27 cellular contexts compared by ENCODE assay signal in the genomic region with DNA sequence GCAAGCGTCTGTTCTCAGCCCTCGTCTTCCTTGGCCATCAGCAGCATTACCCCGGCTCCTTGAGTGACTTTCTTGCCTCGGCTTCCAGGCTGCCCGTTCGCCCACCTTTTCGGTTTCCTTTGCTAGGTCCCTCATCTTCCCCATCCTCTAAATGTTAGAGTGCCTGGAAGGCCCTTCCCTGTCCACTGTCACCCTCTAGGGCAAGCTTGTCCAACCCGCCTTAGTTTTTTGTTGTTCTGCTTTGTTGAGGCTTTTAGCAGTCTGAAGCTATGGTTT.
DNase-seq lines count a peak whose midpoint lies in the region; ATAC-seq and TF ChIP-seq lines count a peak whose summit lies in the region.
"Had no signal": no experiment of that assay in that cellular context is flagged by ENCODE, and none has a peak within 500 bp of the region (broad histone marks: within the 10 kb centered on the region; RNA-seq: fewer than 3 reads in every experiment).

No MANE protein-coding gene starts in this region.

- no peaks in the 10 kb centered on the region for H3K27me3 Mint-ChIP-seq in activated naive CD4-positive, alpha-beta T cell treated with anti-CD3 and anti-CD28 coated beads, Interleukin-2, amount 10 ng/mL, durations not matched to agents 7 days and 5 days
- no peaks in the 10 kb centered on the region for H3K27me3 Mint-ChIP-seq in activated T-helper 17 cell treated with anti-CD3 and anti-CD28 coated beads, Interleukin-2, amount 50 U/mL, for 72 hours
- H3K27me3 Mint-ChIP-seq: activated CD4-positive, alpha-beta T cell treated with anti-CD3 and anti-CD28 coated beads, Interleukin-2, amount 10 ng/mL, durations not matched to agents 7 days and 5 days; activated CD8-positive, alpha-beta memory T cell treated with anti-CD3 and anti-CD28 coated beads, Interleukin-2, amount 10 ng/mL, durations not matched to agents 7 days and 5 days; activated naive CD8-positive, alpha-beta T cell treated with anti-CD3 and anti-CD28 coated beads for 36 hours; type B pancreatic cell had no signal

- CTCF ChIA-PET in activated naive CD4-positive, alpha-beta T cell treated with anti-CD3 and anti-CD28 coated beads, Interleukin-2, amount 10 ng/mL, durations not matched to agents 7 days and 5 days (lab: Charles Lee) = interaction anchor here (1.0 to 4.1 kb wide), 3 partner anchors 15 to 98 kb away, joined by 4 to 25 read pairs (median 14); no protein-coding TSS in a partner anchor

- peak overlapping the region; percentile 19 for H2AK5ac ChIP-seq in mesenchymal stem cell (ENCODE audit: low read length, severe bottlenecking)

- H2BK5ac ChIP-seq in mesenchymal stem cell (ENCODE audit: low read depth, low read length, poor library complexity, severe bottlenecking) = no peak overlapping the region

- H3K18ac ChIP-seq in mesenchymal stem cell (ENCODE audit: low read depth in 1 of 2, low read length in 2 of 2) = no peak overlapping the region

- peaks cover 14% of the 10 kb centered on the region for H3K36me3 Mint-ChIP-seq in activated naive CD4-positive, alpha-beta T cell treated with anti-CD3 and anti-CD28 coated beads, Interleukin-2, amount 10 ng/mL, durations not matched to agents 7 days and 5 days
- H3K36me3 Mint-ChIP-seq in activated T-helper 17 cell treated with anti-CD3 and anti-CD28 coated beads, Interleukin-2, amount 50 U/mL, for 72 hours (ENCODE audit: low read depth) = peaks cover 50% of the 10 kb centered on the region
- H3K36me3 Mint-ChIP-seq in stimulated activated effector memory CD8-positive, alpha-beta T cell treated with anti-CD3 and anti-CD28 coated beads, Interleukin-12 subunit alpha, Interleukin-12 subunit beta, amount 100 ng/mL, for 72 hours = peaks cover 23% of the 10 kb centered on the region
- H3K36me3 Mint-ChIP-seq: activated naive CD8-positive, alpha-beta T cell treated with anti-CD3 and anti-CD28 coated beads for 36 hours; natural killer cell had no signal

- H3K4me1 Mint-ChIP-seq in activated naive CD4-positive, alpha-beta T cell treated with anti-CD3 and anti-CD28 coated beads, Interleukin-2, amount 10 ng/mL, durations not matched to agents 7 days and 5 days = peaks cover 13% of the 10 kb centered on the region
- peaks cover 11% of the 10 kb centered on the region for H3K4me1 Mint-ChIP-seq in activated T-helper 17 cell treated with anti-CD3 and anti-CD28 coated beads, Interleukin-2, amount 50 U/mL, for 72 hours
- H3K4me1 Mint-ChIP-seq in stimulated activated effector memory CD8-positive, alpha-beta T cell treated with anti-CD3 and anti-CD28 coated beads, Interleukin-12 subunit alpha, Interleukin-12 subunit beta, amount 100 ng/mL, for 72 hours = peaks cover 25% of the 10 kb centered on the region

- no peak overlapping the region for H3K9ac ChIP-seq in mesenchymal stem cell (ENCODE audit: low read length)

- no peak overlapping the region for H3K27ac ChIP-seq in mesenchymal stem cell (ENCODE audit: low read length, poor library complexity, severe bottlenecking)
- H3K27ac ChIP-seq: ascending aorta, left ventricle myocardium inferior, pancreas, right atrium auricular region, SK-N-MC had no signal

- H4K91ac ChIP-seq in mesenchymal stem cell (ENCODE audit: low read length) = no peak overlapping the region

- no peak overlapping the region for H3K4ac ChIP-seq in mesenchymal stem cell (ENCODE audit: low read depth in 1 of 2, low read length in 2 of 2)

- H3K23ac ChIP-seq in mesenchymal stem cell (ENCODE audit: low read length in 2 of 2) = no peak overlapping the region

- no peak overlapping the region for H2BK120ac ChIP-seq in mesenchymal stem cell (ENCODE audit: low read depth, low read length)

- H3K4me3 Mint-ChIP-seq in activated naive CD4-positive, alpha-beta T cell treated with anti-CD3 and anti-CD28 coated beads, Interleukin-2, amount 10 ng/mL, durations not matched to agents 7 days and 5 days = no peak overlapping the region
- no peak overlapping the region for H3K4me3 Mint-ChIP-seq in activated T-helper 17 cell treated with anti-CD3 and anti-CD28 coated beads, Interleukin-2, amount 50 U/mL, for 72 hours
- no peak overlapping the region for H3K4me3 Mint-ChIP-seq in stimulated activated effector memory CD8-positive, alpha-beta T cell treated with anti-CD3 and anti-CD28 coated beads, Interleukin-12 subunit alpha, Interleukin-12 subunit beta, amount 100 ng/mL, for 72 hours
- H3K4me3 Mint-ChIP-seq: activated CD4-positive, alpha-beta T cell treated with anti-CD3 and anti-CD28 coated beads, Interleukin-2, amount 10 ng/mL, durations not matched to agents 7 days and 5 days; activated CD8-positive, alpha-beta memory T cell treated with anti-CD3 and anti-CD28 coated beads, Interleukin-2, amount 10 ng/mL, durations not matched to agents 7 days and 5 days; activated naive CD8-positive, alpha-beta T cell treated with anti-CD3 and anti-CD28 coated beads for 36 hours; activated T-helper 1 cell treated with anti-CD3 and anti-CD28 coated beads, Interleukin-12 subunit alpha, Interleukin-12 subunit beta, Interleukin-2, Interleukin-4 antibody, amounts not matched to agents 30 ng/mL and 10 ng/mL and 1 ng/mL, durations not matched to agents 14 hours and 24 hours and 36 hours; mesothelial cell of epicardium; natural killer cell; type B pancreatic cell had no signal

- H4K8ac ChIP-seq in mesenchymal stem cell (ENCODE audit: low read length) = no peak overlapping the region

- H3K4me2 ChIP-seq in mesenchymal stem cell (ENCODE audit: low read length, poor library complexity, severe bottlenecking) = no peak overlapping the region

- H3K4me3 ChIP-seq in mesenchymal stem cell (ENCODE audit: insufficient read depth in 1 of 2, low read depth in 1 of 2, low read length in 2 of 2) (no peak overlapping the region), mucosa of descending colon (no peak overlapping the region)
- H3K4me3 ChIP-seq: ascending aorta, left ventricle myocardium inferior, pancreas, right atrium auricular region, SK-N-MC had no signal

- H2BK15ac ChIP-seq in mesenchymal stem cell (ENCODE audit: low read depth, poor library complexity, severe bottlenecking) = no peak overlapping the region

- no peak for TF ChIP-seq CTCF in mucosa of descending colon (IDR thresholded peaks at IDR 0.05)

- H3K79me1 ChIP-seq in mesenchymal stem cell (replicated peaks; ENCODE audit: low read length, poor library complexity, severe bottlenecking) = peaks cover 34% of the 10 kb centered on the region

- H3K9me3 ChIP-seq in mesenchymal stem cell (ENCODE audit: control insufficient read depth, low read length) (no peaks in the 10 kb centered on the region), mucosa of descending colon (no peaks in the 10 kb centered on the region)
- H3K9me3 ChIP-seq: ascending aorta, left ventricle myocardium inferior, pancreas, right atrium auricular region had no signal

- H2BK12ac ChIP-seq in mesenchymal stem cell (ENCODE audit: low read length in 2 of 2) = no peak overlapping the region

- H3K27ac Mint-ChIP-seq in activated naive CD4-positive, alpha-beta T cell treated with anti-CD3 and anti-CD28 coated beads, Interleukin-2, amount 10 ng/mL, durations not matched to agents 7 days and 5 days = peak overlapping the region; percentile 9
- peak overlapping the region; percentile 15 for H3K27ac Mint-ChIP-seq in activated T-helper 17 cell treated with anti-CD3 and anti-CD28 coated beads, Interleukin-2, amount 50 U/mL, for 72 hours
- peak overlapping the region; percentile 66 for H3K27ac Mint-ChIP-seq in stimulated activated effector memory CD8-positive, alpha-beta T cell treated with anti-CD3 and anti-CD28 coated beads, Interleukin-12 subunit alpha, Interleukin-12 subunit beta, amount 100 ng/mL, for 72 hours
- H3K27ac Mint-ChIP-seq: activated CD4-positive, alpha-beta T cell treated with anti-CD3 and anti-CD28 coated beads, Interleukin-2, amount 10 ng/mL, durations not matched to agents 7 days and 5 days; activated CD8-positive, alpha-beta memory T cell treated with anti-CD3 and anti-CD28 coated beads, Interleukin-2, amount 10 ng/mL, durations not matched to agents 7 days and 5 days; activated naive CD8-positive, alpha-beta T cell treated with anti-CD3 and anti-CD28 coated beads for 36 hours; mesothelial cell of epicardium; natural killer cell; type B pancreatic cell had no signal

- H3K27me3 ChIP-seq in mesenchymal stem cell (ENCODE audit: control insufficient read depth in 1 of 2, insufficient read depth in 1 of 2, low read length in 2 of 2) = no peaks in the 10 kb centered on the region
- H3K27me3 ChIP-seq: ascending aorta, pancreas, right atrium auricular region had no signal

- no peak for DNase-seq in activated naive CD4-positive, alpha-beta T cell treated with anti-CD3 and anti-CD28 coated beads, Interleukin-2, amount 10 ng/mL, durations not matched to agents 7 days and 5 days
- no peak for DNase-seq in activated naive CD4-positive, alpha-beta T cell (lab: John Stamatoyannopoulos, UW)
- DNase-seq in mesenchymal stem cell = no peak
- no peak for DNase-seq in stimulated activated effector memory CD8-positive, alpha-beta T cell treated with anti-CD3 and anti-CD28 coated beads, Interleukin-12 subunit alpha, Interleukin-12 subunit beta, amount 100 ng/mL, for 72 hours (ENCODE audit: low spot score in 2 of 2)
- no peak for DNase-seq in GF-D8 (lab: John Stamatoyannopoulos, UW)
- DNase-seq in mucosa of descending colon = no peak
- DNase-seq: activated CD4-positive, alpha-beta T cell treated with anti-CD3 and anti-CD28 coated beads, Interleukin-2, amount 10 ng/mL, durations not matched to agents 7 days and 5 days; activated CD8-positive, alpha-beta memory T cell treated with anti-CD3 and anti-CD28 coated beads, Interleukin-2, amount 10 ng/mL, durations not matched to agents 7 days and 5 days; activated naive CD8-positive, alpha-beta T cell treated with anti-CD3 and anti-CD28 coated beads for 36 hours; AML-193; dermis blood vessel endothelial cell; DMS79; natural killer cell; NCI-H1105 treated with DMSO at 0.1 percent for 48 hours; NCI-H1930; NCI-H524; pancreas; stimulated activated CD4-positive, alpha-beta T cell treated with anti-CD3 and anti-CD28 coated beads, Interleukin-2, amount 100 ng/mL, for 24 hours had no signal

- peaks cover 1% of the 10 kb centered on the region for H3K4me1 ChIP-seq in mesenchymal stem cell (ENCODE audit: control insufficient read depth, insufficient read depth, low read depth, low read length)
- peaks cover 12% of the 10 kb centered on the region for H3K4me1 ChIP-seq in mucosa of descending colon (ENCODE audit: low read depth)
- H3K4me1 ChIP-seq: ascending aorta had no signal

- no peak overlapping the region for H2AFZ ChIP-seq in mesenchymal stem cell (ENCODE audit: low read depth, low read length)

- no peaks in the 10 kb centered on the region for H3K9me3 Mint-ChIP-seq in activated naive CD4-positive, alpha-beta T cell treated with anti-CD3 and anti-CD28 coated beads, Interleukin-2, amount 10 ng/mL, durations not matched to agents 7 days and 5 days
- no peaks in the 10 kb centered on the region for H3K9me3 Mint-ChIP-seq in activated T-helper 17 cell treated with anti-CD3 and anti-CD28 coated beads, Interleukin-2, amount 50 U/mL, for 72 hours
- H3K9me3 Mint-ChIP-seq in stimulated activated effector memory CD8-positive, alpha-beta T cell treated with anti-CD3 and anti-CD28 coated beads, Interleukin-12 subunit alpha, Interleukin-12 subunit beta, amount 100 ng/mL, for 72 hours = no peaks in the 10 kb centered on the region
- H3K9me3 Mint-ChIP-seq: activated CD4-positive, alpha-beta T cell treated with anti-CD3 and anti-CD28 coated beads, Interleukin-2, amount 10 ng/mL, durations not matched to agents 7 days and 5 days; activated naive CD8-positive, alpha-beta T cell treated with anti-CD3 and anti-CD28 coated beads for 36 hours; activated T-helper 1 cell treated with anti-CD3 and anti-CD28 coated beads, Interleukin-12 subunit alpha, Interleukin-12 subunit beta, Interleukin-2, Interleukin-4 antibody, amounts not matched to agents 30 ng/mL and 10 ng/mL and 1 ng/mL, durations not matched to agents 14 hours and 24 hours and 36 hours; natural killer cell; type B pancreatic cell had no signal

- H3K36me3 ChIP-seq in mesenchymal stem cell (ENCODE audit: control insufficient read depth in 1 of 2, insufficient read depth in 2 of 2, low read depth in 1 of 2, low read length in 2 of 2) (peaks cover 0 to 23% of the 10 kb centered on the region in 2 experiments), mucosa of descending colon (ENCODE audit: low read depth) (no peaks in the 10 kb centered on the region)
- H3K36me3 ChIP-seq: pancreas, right atrium auricular region had no signal

- no peak for ATAC-seq in activated T-helper 17 cell treated with anti-CD3 and anti-CD28 coated beads, Interleukin-2, amount 50 U/mL, for 72 hours (replicated peaks)
- ATAC-seq in stimulated activated effector memory CD8-positive, alpha-beta T cell treated with anti-CD3 and anti-CD28 coated beads, Interleukin-12 subunit alpha, Interleukin-12 subunit beta, amount 100 ng/mL, for 72 hours = no peak
- ATAC-seq in mucosa of descending colon = no peak
- ATAC-seq in HG03039 (IDR thresholded peaks at IDR 0.05; ENCODE audit: unreplicated experiment) = no peak
- ATAC-seq: activated CD8-positive, alpha-beta memory T cell treated with anti-CD3 and anti-CD28 coated beads, Interleukin-2, amount 10 ng/mL, durations not matched to agents 7 days and 5 days; natural killer cell; pancreas had no signal

- no peak overlapping the region for H3K14ac ChIP-seq in mesenchymal stem cell (ENCODE audit: low read length in 2 of 2)

- 98% methylated on average over 5 of the region's 8 CpGs for WGBS in mesenchymal stem cell

- intact Hi-C loops in mucosa of descending colon (cut with DNase I, micrococcal nuclease) = loop anchor here (10.0 kb wide), 2 partner anchors 58 to 102 kb away; no protein-coding TSS in a partner anchor

Comparison
In these comparisons a context has a peak if more than half of its experiments do, and no peak if none do; other contexts are left out.
1. H3K27ac Mint-ChIP-seq: peak in every context shown above with its lines; median percentile 66 in stimulated activated effector memory CD8-positive, alpha-beta T cell treated with anti-CD3 and anti-CD28 coated beads, Interleukin-12 subunit alpha, Interleukin-12 subunit beta, amount 100 ng/mL, for 72 hours; 15 in activated T-helper 17 cell treated with anti-CD3 and anti-CD28 coated beads, Interleukin-2, amount 50 U/mL, for 72 hours; 9 in activated naive CD4-positive, alpha-beta T cell treated with anti-CD3 and anti-CD28 coated beads, Interleukin-2, amount 10 ng/mL, durations not matched to agents 7 days and 5 days.